ENCODE assay signal across 1 cellular context in the genomic region with DNA sequence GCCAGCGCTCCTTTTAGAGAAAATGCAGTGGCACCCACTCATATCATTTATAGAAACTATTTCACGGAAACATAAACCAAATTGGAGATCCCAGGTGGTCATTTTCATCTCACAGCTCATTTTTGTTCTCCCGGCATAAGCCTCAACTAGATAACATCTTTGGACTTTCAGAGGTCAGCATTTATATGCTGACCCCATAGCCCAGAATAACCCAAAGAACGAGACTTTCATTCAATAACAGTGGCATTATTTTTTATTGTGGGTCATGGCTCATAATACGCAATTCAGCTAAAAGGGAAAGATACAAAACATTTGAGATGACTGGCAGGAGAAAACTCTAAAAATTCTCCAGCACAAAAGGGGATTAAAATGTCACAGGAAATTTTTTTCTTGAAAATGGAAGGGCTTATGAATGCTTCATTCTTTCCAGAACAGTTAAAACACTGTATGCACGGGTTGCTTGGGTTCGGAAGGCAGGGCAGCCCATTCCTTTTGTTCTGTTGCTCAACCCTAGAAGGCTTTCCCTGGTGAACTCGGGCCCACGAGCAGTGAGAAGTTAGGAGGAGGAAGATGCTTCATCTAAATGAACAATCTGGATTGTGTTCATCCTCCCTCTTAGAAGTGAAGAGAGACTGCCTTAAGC.
TF ChIP-seq lines count a peak whose summit lies in the region.

No MANE protein-coding gene starts in this region.

TF ChIP-seq in GM23338, 12 proteins besides CTCF, POLR2A, EP300 and RAD21:
- TF ChIP-seq POLR2AphosphoS5 (IDR thresholded peaks at IDR 0.05; ENCODE audit: low read depth) (no peak), CREB1 (CRISPR knock-in tag; IDR thresholded peaks at IDR 0.05; ENCODE audit: low read depth) (no peak), EZH2 (IDR thresholded peaks at IDR 0.05; ENCODE audit: low read depth, unreplicated experiment) (no peak), EZH2phosphoT487 (IDR thresholded peaks at IDR 0.05; ENCODE audit: unreplicated experiment) (no peak), NANOG (IDR thresholded peaks at IDR 0.05; ENCODE audit: borderline replicate concordance) (no peak), ZNF114 (CRISPR knock-in tag; IDR thresholded peaks at IDR 0.05) (no peak), STAT1 (IDR thresholded peaks at IDR 0.05; ENCODE audit: unreplicated experiment) (no peak)
- TF ChIP-seq, protein P1, sequence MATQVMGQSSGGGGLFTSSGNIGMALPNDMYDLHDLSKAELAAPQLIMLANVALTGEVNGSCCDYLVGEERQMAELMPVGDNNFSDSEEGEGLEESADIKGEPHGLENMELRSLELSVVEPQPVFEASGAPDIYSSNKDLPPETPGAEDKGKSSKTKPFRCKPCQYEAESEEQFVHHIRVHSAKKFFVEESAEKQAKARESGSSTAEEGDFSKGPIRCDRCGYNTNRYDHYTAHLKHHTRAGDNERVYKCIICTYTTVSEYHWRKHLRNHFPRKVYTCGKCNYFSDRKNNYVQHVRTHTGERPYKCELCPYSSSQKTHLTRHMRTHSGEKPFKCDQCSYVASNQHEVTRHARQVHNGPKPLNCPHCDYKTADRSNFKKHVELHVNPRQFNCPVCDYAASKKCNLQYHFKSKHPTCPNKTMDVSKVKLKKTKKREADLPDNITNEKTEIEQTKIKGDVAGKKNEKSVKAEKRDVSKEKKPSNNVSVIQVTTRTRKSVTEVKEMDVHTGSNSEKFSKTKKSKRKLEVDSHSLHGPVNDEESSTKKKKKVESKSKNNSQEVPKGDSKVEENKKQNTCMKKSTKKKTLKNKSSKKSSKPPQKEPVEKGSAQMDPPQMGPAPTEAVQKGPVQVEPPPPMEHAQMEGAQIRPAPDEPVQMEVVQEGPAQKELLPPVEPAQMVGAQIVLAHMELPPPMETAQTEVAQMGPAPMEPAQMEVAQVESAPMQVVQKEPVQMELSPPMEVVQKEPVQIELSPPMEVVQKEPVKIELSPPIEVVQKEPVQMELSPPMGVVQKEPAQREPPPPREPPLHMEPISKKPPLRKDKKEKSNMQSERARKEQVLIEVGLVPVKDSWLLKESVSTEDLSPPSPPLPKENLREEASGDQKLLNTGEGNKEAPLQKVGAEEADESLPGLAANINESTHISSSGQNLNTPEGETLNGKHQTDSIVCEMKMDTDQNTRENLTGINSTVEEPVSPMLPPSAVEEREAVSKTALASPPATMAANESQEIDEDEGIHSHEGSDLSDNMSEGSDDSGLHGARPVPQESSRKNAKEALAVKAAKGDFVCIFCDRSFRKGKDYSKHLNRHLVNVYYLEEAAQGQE (IDR thresholded peaks at IDR 0.05; ENCODE audit: unreplicated experiment), result no peak
- TF ChIP-seq, protein P2, sequence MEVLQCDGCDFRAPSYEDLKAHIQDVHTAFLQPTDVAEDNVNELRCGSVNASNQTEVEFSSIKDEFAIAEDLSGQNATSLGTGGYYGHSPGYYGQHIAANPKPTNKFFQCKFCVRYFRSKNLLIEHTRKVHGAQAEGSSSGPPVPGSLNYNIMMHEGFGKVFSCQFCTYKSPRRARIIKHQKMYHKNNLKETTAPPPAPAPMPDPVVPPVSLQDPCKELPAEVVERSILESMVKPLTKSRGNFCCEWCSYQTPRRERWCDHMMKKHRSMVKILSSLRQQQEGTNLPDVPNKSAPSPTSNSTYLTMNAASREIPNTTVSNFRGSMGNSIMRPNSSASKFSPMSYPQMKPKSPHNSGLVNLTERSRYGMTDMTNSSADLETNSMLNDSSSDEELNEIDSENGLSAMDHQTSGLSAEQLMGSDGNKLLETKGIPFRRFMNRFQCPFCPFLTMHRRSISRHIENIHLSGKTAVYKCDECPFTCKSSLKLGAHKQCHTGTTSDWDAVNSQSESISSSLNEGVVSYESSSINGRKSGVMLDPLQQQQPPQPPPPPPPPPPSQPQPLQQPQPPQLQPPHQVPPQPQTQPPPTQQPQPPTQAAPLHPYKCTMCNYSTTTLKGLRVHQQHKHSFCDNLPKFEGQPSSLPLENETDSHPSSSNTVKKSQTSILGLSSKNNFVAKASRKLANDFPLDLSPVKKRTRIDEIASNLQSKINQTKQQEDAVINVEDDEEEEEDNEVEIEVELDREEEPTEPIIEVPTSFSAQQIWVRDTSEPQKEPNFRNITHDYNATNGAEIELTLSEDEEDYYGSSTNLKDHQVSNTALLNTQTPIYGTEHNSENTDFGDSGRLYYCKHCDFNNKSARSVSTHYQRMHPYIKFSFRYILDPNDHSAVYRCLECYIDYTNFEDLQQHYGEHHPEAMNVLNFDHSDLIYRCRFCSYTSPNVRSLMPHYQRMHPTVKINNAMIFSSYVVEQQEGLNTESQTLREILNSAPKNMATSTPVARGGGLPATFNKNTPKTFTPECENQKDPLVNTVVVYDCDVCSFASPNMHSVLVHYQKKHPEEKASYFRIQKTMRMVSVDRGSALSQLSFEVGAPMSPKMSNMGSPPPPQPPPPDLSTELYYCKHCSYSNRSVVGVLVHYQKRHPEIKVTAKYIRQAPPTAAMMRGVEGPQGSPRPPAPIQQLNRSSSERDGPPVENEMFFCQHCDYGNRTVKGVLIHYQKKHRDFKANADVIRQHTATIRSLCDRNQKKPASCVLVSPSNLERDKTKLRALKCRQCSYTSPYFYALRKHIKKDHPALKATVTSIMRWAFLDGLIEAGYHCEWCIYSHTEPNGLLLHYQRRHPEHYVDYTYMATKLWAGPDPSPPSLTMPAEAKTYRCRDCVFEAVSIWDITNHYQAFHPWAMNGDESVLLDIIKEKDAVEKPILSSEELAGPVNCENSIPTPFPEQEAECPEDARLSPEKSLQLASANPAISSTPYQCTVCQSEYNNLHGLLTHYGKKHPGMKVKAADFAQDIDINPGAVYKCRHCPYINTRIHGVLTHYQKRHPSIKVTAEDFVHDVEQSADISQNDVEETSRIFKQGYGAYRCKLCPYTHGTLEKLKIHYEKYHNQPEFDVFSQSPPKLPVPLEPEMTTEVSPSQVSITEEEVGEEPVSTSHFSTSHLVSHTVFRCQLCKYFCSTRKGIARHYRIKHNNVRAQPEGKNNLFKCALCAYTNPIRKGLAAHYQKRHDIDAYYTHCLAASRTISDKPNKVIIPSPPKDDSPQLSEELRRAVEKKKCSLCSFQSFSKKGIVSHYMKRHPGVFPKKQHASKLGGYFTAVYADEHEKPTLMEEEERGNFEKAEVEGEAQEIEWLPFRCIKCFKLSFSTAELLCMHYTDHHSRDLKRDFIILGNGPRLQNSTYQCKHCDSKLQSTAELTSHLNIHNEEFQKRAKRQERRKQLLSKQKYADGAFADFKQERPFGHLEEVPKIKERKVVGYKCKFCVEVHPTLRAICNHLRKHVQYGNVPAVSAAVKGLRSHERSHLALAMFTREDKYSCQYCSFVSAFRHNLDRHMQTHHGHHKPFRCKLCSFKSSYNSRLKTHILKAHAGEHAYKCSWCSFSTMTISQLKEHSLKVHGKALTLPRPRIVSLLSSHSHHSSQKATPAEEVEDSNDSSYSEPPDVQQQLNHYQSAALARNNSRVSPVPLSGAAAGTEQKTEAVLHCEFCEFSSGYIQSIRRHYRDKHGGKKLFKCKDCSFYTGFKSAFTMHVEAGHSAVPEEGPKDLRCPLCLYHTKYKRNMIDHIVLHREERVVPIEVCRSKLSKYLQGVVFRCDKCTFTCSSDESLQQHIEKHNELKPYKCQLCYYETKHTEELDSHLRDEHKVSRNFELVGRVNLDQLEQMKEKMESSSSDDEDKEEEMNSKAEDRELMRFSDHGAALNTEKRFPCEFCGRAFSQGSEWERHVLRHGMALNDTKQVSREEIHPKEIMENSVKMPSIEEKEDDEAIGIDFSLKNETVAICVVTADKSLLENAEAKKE (CRISPR knock-in tag; IDR thresholded peaks at IDR 0.05), result no peak
